14 cellular contexts compared by ENCODE assay signal in the genomic region with DNA sequence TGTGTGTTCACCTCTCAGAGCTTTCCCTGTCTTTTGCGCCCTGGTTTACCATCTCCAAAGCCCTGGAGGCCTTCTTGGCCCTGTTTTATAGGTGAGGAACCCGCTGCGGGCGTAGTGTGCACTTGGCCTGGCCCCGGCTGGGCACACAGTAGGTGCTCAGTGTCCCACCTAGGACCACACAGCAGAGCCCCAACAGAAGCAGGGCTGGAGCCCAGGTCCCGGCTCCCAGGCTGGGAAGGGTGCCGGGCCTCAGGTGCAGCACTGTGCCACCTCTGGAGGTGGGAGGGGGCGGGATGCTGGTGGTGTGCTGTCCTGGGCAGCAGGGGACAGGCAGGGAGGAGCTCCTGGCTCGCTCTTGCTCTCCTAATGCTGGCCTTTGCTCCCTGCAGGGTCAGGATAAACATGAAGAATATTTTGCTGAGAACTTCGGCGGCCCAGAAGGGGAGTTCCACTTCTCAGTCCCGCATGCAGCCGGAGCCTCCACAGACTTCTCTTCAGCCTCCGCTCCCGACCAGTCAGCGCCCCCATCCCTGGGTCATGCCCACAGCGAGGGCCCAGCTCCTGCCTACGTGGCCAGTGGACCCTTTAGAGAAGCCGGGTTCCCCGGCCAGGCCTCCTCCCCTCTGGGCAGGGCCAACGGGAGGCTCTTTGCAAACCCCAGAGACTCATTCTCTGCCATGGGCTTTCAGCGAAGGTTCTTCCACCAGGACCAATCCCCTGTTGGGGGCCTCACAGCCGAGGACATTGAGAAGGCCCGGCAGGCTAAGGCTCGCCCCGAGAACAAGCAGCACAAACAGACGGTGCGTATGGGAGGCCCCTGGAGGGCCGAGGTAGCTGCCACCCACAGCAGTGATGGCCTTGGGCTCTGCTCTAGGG.
"Had no signal": no experiment of that assay in that cellular context is flagged by ENCODE, and none has a peak within 500 bp of the region (broad histone marks: within the 10 kb centered on the region; RNA-seq: fewer than 3 reads in every experiment).

No MANE protein-coding gene starts in this region.

- H3K27me3 Mint-ChIP-seq: naive thymus-derived CD4-positive, alpha-beta T cell had no signal

- H3K27me3 ChIP-seq: brain microvascular endothelial cell, esophagus squamous epithelium had no signal

- DNase-seq: activated CD4-positive, alpha-beta T cell treated with anti-CD3 and anti-CD28 coated beads, Interleukin-2, amount 50 U/mL, for 1 hour; activated CD4-positive, CD25-positive, alpha-beta regulatory T cell; activated naive CD4-positive, alpha-beta T cell treated with anti-CD3 and anti-CD28 coated beads, Interleukin-2, amount 50 U/mL, for 16 hours; activated T-cell treated with anti-CD3 and anti-CD28 coated beads for 4 hours; brain microvascular endothelial cell; esophagus squamous epithelium; foreskin fibroblast; naive thymus-derived CD4-positive, alpha-beta T cell; nucleus accumbens; SHP77 treated with DMSO at 0.1 percent for 48 hours; stimulated activated naive CD4-positive, alpha-beta T cell treated with Interleukin-2 at 50 U/mL for 16 hours; T-helper 2 cell had no signal

- H3K27ac ChIP-seq: brain microvascular endothelial cell, esophagus squamous epithelium, thoracic aorta had no signal

- H3K4me3 ChIP-seq: esophagus squamous epithelium, smooth muscle cell, thoracic aorta had no signal

- H3K4me1 ChIP-seq: esophagus squamous epithelium had no signal

- H3K36me3 ChIP-seq: brain microvascular endothelial cell had no signal

- H3K4me3 Mint-ChIP-seq: naive thymus-derived CD4-positive, alpha-beta T cell had no signal

- H3K9me3 ChIP-seq: esophagus squamous epithelium, thoracic aorta had no signal
